ENCODE assay signal across 9 cellular contexts in genomic region chr1:246219508-246220030, GRCh38.
A peak's percentile ranks its signal among the peaks of the same experiment; 100 is the strongest.
DNase-seq lines count a peak whose midpoint lies in the region; ATAC-seq lines count a peak whose summit lies in the region.
"Had no signal": no experiment of that assay in that cellular context is flagged by ENCODE, and none has a peak within 500 bp of the region (broad histone marks: within the 10 kb centered on the region; RNA-seq: fewer than 3 reads in every experiment).

No MANE protein-coding gene starts in this region.

- H3K4me3 ChIP-seq in SJCRH30 (no peak overlapping the region), trophoblast cell (ENCODE audit: low read depth, low read length) (no peak overlapping the region)

- H3K79me2 ChIP-seq in trophoblast cell (ENCODE audit: control insufficient read depth, insufficient read depth, low read length, poor library complexity): no peaks in the 10 kb centered on the region

- H3K4me1 ChIP-seq in SJCRH30 (no peaks in the 10 kb centered on the region), trophoblast cell (ENCODE audit: control insufficient read depth in 1 of 2, insufficient read depth in 2 of 2, low read length in 2 of 2) (peaks cover 5 to 8% of the 10 kb centered on the region in 2 experiments)

- WGBS in trophoblast cell (ENCODE audit: extremely low coverage, insufficient coverage, insufficient read length): no CpG with 5 or more reads among the region's 11 CpGs

- no peak overlapping the region for H4K12ac ChIP-seq in trophoblast cell (ENCODE audit: low read depth, low read length)

- H3K27ac ChIP-seq in SJCRH30 (no peak overlapping the region), trophoblast cell (ENCODE audit: low read depth, low read length) (peak overlapping the region; percentile 59)

- H3K18ac ChIP-seq in trophoblast cell (ENCODE audit: low read length): no peak overlapping the region

- no peak overlapping the region for H2BK12ac ChIP-seq in trophoblast cell (ENCODE audit: low read length)

- H2AFZ ChIP-seq in trophoblast cell (ENCODE audit: insufficient read depth, low read length, poor library complexity): no peak overlapping the region

- DNase-seq in M059J (ENCODE audit: low read depth): peak; percentile 83
- DNase-seq in SJCRH30: peak; percentile 39 to 54
- DNase-seq in trophoblast cell: peak; percentile 35 to 69
- DNase-seq in posterior cingulate gyrus: no peak
- DNase-seq in T1000 (lab: John Stamatoyannopoulos, UW): no peak
- DNase-seq: activated CD4-positive, CD25-positive, alpha-beta regulatory T cell had no signal

- H3K27me3 ChIP-seq in SJCRH30 (no peaks in the 10 kb centered on the region), trophoblast cell (ENCODE audit: insufficient read depth, low read length) (no peaks in the 10 kb centered on the region)

- H2AK5ac ChIP-seq in trophoblast cell (ENCODE audit: low read length): no peak overlapping the region

- H2BK5ac ChIP-seq in trophoblast cell (ENCODE audit: low read depth, low read length, poor library complexity): no peak overlapping the region

- intact Hi-C loops in posterior cingulate gyrus (cut with DNase I): no loop called here

- H3K36me3 ChIP-seq in SJCRH30 (no peaks in the 10 kb centered on the region), trophoblast cell (ENCODE audit: control insufficient read depth in 1 of 2, insufficient read depth in 2 of 2, low read length in 2 of 2) (peaks cover 3 to 9% of the 10 kb centered on the region in 2 experiments)

- no peak overlapping the region for H3K4me2 ChIP-seq in trophoblast cell (ENCODE audit: low read length)

- no peak overlapping the region for H4K91ac ChIP-seq in trophoblast cell (ENCODE audit: low read depth, low read length)

- no peak overlapping the region for H3K9ac ChIP-seq in trophoblast cell (ENCODE audit: low read length)

- no peak overlapping the region for H3K23ac ChIP-seq in trophoblast cell (ENCODE audit: low read length)

- no peak overlapping the region for H3K14ac ChIP-seq in trophoblast cell (ENCODE audit: low read length)

- H3K9me3 ChIP-seq in SJCRH30 (replicated peaks) (no peaks in the 10 kb centered on the region), trophoblast cell (ENCODE audit: insufficient read depth, low read depth, low read length) (peaks cover 14% of the 10 kb centered on the region)

- ATAC-seq in GM19438 (IDR thresholded peaks at IDR 0.05; ENCODE audit: low read depth, unreplicated experiment): peak; percentile 70
- no peak for ATAC-seq in HG03457 (IDR thresholded peaks at IDR 0.05; ENCODE audit: unreplicated experiment)
- ATAC-seq in HG03442 (IDR thresholded peaks at IDR 0.05; ENCODE audit: unreplicated experiment): no peak

- H3K4ac ChIP-seq in trophoblast cell (ENCODE audit: low read depth, low read length): no peak overlapping the region

- peaks cover 4% of the 10 kb centered on the region for H3K79me1 ChIP-seq in trophoblast cell (ENCODE audit: low read length)

- H2BK120ac ChIP-seq in trophoblast cell (ENCODE audit: insufficient read depth, low read length, poor library complexity): no peak overlapping the region

- H4K8ac ChIP-seq in trophoblast cell (ENCODE audit: low read depth, low read length): no peak overlapping the region

Comparison
In these comparisons a context has a peak if more than half of its experiments do, and no peak if none do; other contexts are left out.
1. DNase-seq: peak in M059J (single experiment), SJCRH30 (2 of 2) and trophoblast cell (2 of 2); none in posterior cingulate gyrus (0 of 10) and T1000 (single experiment).